ENCODE assay signal across 20 cellular contexts in the genomic region with DNA sequence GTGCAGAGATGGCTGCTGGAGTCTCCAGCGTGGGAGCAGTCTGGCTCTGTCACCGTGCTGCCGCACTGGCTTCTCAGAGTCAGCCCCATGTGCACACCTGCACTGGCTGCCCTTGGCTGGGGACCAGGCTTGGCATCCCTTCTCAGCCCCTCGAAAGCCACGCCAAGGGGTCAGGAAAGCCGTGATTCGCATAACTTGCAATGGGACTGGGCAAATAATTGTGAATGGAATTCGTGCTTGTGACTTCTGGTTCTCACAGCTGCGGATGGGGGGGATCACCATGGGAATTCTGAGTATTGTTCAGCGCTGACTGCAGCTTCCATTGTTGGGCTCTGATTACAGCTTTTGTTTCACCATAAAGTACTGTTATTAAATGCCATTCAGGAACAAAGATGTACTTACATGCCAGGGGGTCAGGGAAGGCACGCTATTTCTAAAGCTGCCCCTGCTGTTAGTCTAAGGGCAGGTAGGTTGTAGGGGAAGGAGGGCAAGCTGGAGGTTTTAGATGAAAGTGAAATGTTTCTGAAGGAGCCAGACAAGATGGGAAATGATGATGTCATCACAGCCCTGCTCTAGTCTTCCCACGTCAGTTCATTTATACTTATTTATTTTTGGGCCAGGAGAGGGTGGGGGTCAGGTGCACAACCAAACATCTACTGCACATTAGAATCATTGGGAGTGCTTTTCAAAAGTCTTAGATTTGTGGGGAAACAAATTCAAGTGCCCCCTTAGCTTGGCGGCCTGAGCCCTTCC. TPM values are rescaled to one million over a fixed set of nuclear protein-coding genes. Genes with fewer than 3 reads are reported as not detected.
DNase-seq lines count a peak whose midpoint lies in the region; ATAC-seq and TF ChIP-seq lines count a peak whose summit lies in the region.
"Had no signal": no experiment of that assay in that cellular context is flagged by ENCODE, and none has a peak within 500 bp of the region (broad histone marks: within the 10 kb centered on the region; RNA-seq: fewer than 3 reads in every experiment).

No MANE protein-coding gene starts in this region.

- ATAC-seq in heart left ventricle (peak in 1 of 4 donors; percentile 41), Right ventricle myocardium inferior (no peak), GM21529 (IDR thresholded peaks at IDR 0.05; ENCODE audit: unreplicated experiment) (no peak), HG02610 (IDR thresholded peaks at IDR 0.05; ENCODE audit: unreplicated experiment) (no peak)
- ATAC-seq: A549 had no signal

- peak in 3 of 5 donors; percentile 27 to 41 (median 34) for DNase-seq in heart left ventricle
- no peak for DNase-seq in Right ventricle myocardium inferior (ENCODE audit: missing footprints)
- peak in 43 of 56 donors; percentile 15 to 79 (median 50) for DNase-seq in amygdala (lab: John Stamatoyannopoulos, UW)
- peak in 35 of 51 donors; percentile 9 to 87 (median 43) for DNase-seq in hypothalamus (lab: John Stamatoyannopoulos, UW)
- no peak for DNase-seq in NCI-H345 treated with DMSO at 0.1 percent for 48 hours (lab: John Stamatoyannopoulos, UW; ENCODE audit: unreplicated experiment)
- DNase-seq: activated CD8-positive, alpha-beta memory T cell treated with anti-CD3 and anti-CD28 coated beads, Interleukin-2, amount 50 U/mL, for 4 hours; activated naive CD4-positive, alpha-beta T cell treated with anti-CD3 and anti-CD28 coated beads, Interleukin-2, amount 50 U/mL, for 16 hours; CD4-positive, CD25-positive, alpha-beta regulatory T cell; glutamatergic neuron; GOT3; KG1; kidney glomerular epithelial cell; NCI-H1694 treated with DMSO at 0.1 percent for 48 hours; NCI-H82 had no signal

- H3K9me3 ChIP-seq in heart left ventricle (no peaks in the 10 kb centered on the region), skeletal muscle tissue (ENCODE audit: control insufficient read depth in 3 of 3, low read length in 3 of 3) (no peaks in the 10 kb centered on the region)
- H3K9me3 ChIP-seq: prostate gland, thoracic aorta had no signal

- no peaks in the 10 kb centered on the region for H3K36me3 ChIP-seq in heart left ventricle
- no peaks in the 10 kb centered on the region for H3K36me3 ChIP-seq in skeletal muscle tissue (ENCODE audit: control insufficient read depth in 3 of 3, insufficient read depth in 3 of 3, low read length in 3 of 3)
- H3K36me3 ChIP-seq: prostate gland, thoracic aorta had no signal

- no peak for TF ChIP-seq CTCF in heart left ventricle (IDR thresholded peaks at IDR 0.05)

- peak overlapping the region in 4 of 12 donors; percentile 13 to 31 (median 16) for H3K4me3 ChIP-seq in heart left ventricle
- peak overlapping the region in 2 of 3 donors; percentile 27 to 55 for H3K4me3 ChIP-seq in skeletal muscle tissue (ENCODE audit: low read length in 3 of 3)
- H3K4me3 ChIP-seq: A549, prostate gland, thoracic aorta had no signal

- H3K27ac ChIP-seq in heart left ventricle, result peak overlapping the region in 8 of 12 donors; percentile 19 to 59 (median 46)
- H3K27ac ChIP-seq in skeletal muscle tissue (ENCODE audit: low read depth, low read length), result no peak overlapping the region
- H3K27ac ChIP-seq: A549, prostate gland, thoracic aorta had no signal

- intact Hi-C loops in heart left ventricle (cut with DNase I) (no loop called here), Right ventricle myocardium inferior (cut with DNase I) (no loop called here)

- 38 to 50% (median 44%) methylated on average over 13 of the region's 13 CpGs for WGBS in heart left ventricle, 4 donors

- peaks cover 0 to 47% (median 23%) of the 10 kb centered on the region in 12 donors for H3K4me1 ChIP-seq in heart left ventricle
- peaks cover 2 to 10% (median 6%) of the 10 kb centered on the region in 3 donors for H3K4me1 ChIP-seq in skeletal muscle tissue (ENCODE audit: control insufficient read depth in 3 of 3, insufficient read depth in 3 of 3, low read length in 3 of 3)
- H3K4me1 ChIP-seq: prostate gland had no signal

- no peak overlapping the region for H3K9ac ChIP-seq in skeletal muscle tissue (ENCODE audit: low read depth in 1 of 3, low read length in 3 of 3)

- no peak for TF ChIP-seq POLR2A in heart left ventricle (IDR thresholded peaks at IDR 0.05)

- peaks cover 0 to 3% (median 0%) of the 10 kb centered on the region in 9 donors for H3K27me3 ChIP-seq in heart left ventricle
- peaks cover 0 to 2% (median 2%) of the 10 kb centered on the region in 3 donors for H3K27me3 ChIP-seq in skeletal muscle tissue (ENCODE audit: control insufficient read depth in 3 of 3, insufficient read depth in 3 of 3, low read length in 3 of 3)

RNA-seq across cellular contexts. Expression of a gene that starts 5.8 kb away (rescaled TPM):
- total RNA-seq in heart left ventricle, result 10 to 100 TPM; 32.3 to 70.6 (median 44.7) TPM
- polyA plus RNA-seq in heart left ventricle, result 10 to 100 TPM; 14.1 to 38.5 TPM
- total RNA-seq in Right ventricle myocardium inferior, result 68.0 TPM
- 23.5 TPM for total RNA-seq in skeletal muscle tissue

Comparison
In these comparisons a context has a peak if more than half of its experiments do, and no peak if none do; other contexts are left out.
1. DNase-seq: peak in heart left ventricle (3 of 5), amygdala (43 of 56) and hypothalamus (35 of 51); none in Right ventricle myocardium inferior (single experiment) and NCI-H345 treated with DMSO at 0.1 percent for 48 hours (single experiment).